ENCODE assay signal across 8 cellular contexts in the genomic region with DNA sequence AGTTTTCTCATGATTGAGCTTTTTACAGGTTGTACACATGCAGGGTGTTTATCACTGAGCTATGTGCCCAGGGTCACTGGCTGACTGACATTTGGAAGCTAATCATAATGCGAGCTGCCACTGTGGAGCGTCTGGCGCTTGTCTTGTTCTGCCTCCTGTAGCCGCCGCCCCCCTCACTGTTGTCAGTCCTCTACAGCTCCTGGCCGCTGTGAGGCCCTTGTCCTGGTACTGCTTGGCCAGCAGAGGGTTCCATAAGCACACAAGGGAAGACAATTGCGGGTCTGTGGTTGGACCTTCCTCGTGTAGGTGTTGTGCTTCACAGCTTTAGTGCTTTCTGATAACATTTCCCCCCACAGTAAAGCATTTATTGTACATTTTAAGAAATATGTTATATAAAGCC.
DNase-seq lines count a peak whose midpoint lies in the region; ATAC-seq and TF ChIP-seq lines count a peak whose summit lies in the region.

No MANE protein-coding gene starts in this region.

- H3K9ac ChIP-seq in GM23248: no peak overlapping the region

- no peaks in the 10 kb centered on the region for H3K79me2 ChIP-seq in GM23248 (ENCODE audit: insufficient read depth)

- DNase-seq in GM23248 (peak; percentile 55), RPMI8226 (peak; percentile 30), fibroblast of villous mesenchyme (ENCODE audit: low read depth) (peak; percentile 68), osteocyte (ENCODE audit: extremely low spot score, unreplicated experiment) (no peak), EL (no peak)

- H3K27ac Mint-ChIP-seq in osteocyte (ENCODE audit: unreplicated experiment): peak overlapping the region; percentile 14

- H3K4me3 ChIP-seq in GM23248: no peak overlapping the region
- no peak overlapping the region for H3K4me3 ChIP-seq in fibroblast of villous mesenchyme (ENCODE audit: low read depth, low read length)

- ATAC-seq in GM21526 (IDR thresholded peaks at IDR 0.05; ENCODE audit: low FRiP score, unreplicated experiment): no peak
- no peak for ATAC-seq in HG02970 (IDR thresholded peaks at IDR 0.05; ENCODE audit: low FRiP score, unreplicated experiment)
- no peak for ATAC-seq in GM18502 (IDR thresholded peaks at IDR 0.05; ENCODE audit: poor library complexity, unreplicated experiment)

- no peaks in the 10 kb centered on the region for H3K9me3 Mint-ChIP-seq in osteocyte (ENCODE audit: unreplicated experiment)

- no peaks in the 10 kb centered on the region for H3K9me3 ChIP-seq in GM23248 (ENCODE audit: low read depth)

- WGBS in GM23248 (ENCODE audit: low coverage in 1 of 2, low lambda C conversion rate in 2 of 2, missing lambda C conversion rate in 2 of 2), 2 experiments: 44 to 50% methylated on average over 8 of the region's 8 CpGs

- H3K27me3 ChIP-seq in GM23248 (replicated peaks; ENCODE audit: insufficient read depth): no peaks in the 10 kb centered on the region

- H3K9me2 ChIP-seq in GM23248 (ENCODE audit: insufficient read depth): no peaks in the 10 kb centered on the region

- H3K4me3 Mint-ChIP-seq in osteocyte (ENCODE audit: unreplicated experiment): no peak overlapping the region

- no peaks in the 10 kb centered on the region for H3K4me1 Mint-ChIP-seq in osteocyte (ENCODE audit: unreplicated experiment)

- H3K36me3 ChIP-seq in GM23248 (ENCODE audit: low read depth): peaks cover 25% of the 10 kb centered on the region

- no peaks in the 10 kb centered on the region for H4K20me1 ChIP-seq in GM23248 (ENCODE audit: insufficient read depth)

- in situ Hi-C loops in GM23248 (cut with MboI): no loop called here

- TF ChIP-seq CTCF in fibroblast of villous mesenchyme (IDR thresholded peaks at IDR 0.05; ENCODE audit: insufficient read depth, low read depth, low read length) (peak; percentile 69), osteocyte (IDR thresholded peaks at IDR 0.05) (peak; percentile 53)

- H2AFZ ChIP-seq in GM23248: no peak overlapping the region

- no peaks in the 10 kb centered on the region for H3K4me1 ChIP-seq in GM23248 (ENCODE audit: insufficient read depth)

- H3K4me2 ChIP-seq in GM23248 (ENCODE audit: unreplicated experiment): no peak overlapping the region

- no peaks in the 10 kb centered on the region for H3K27me3 Mint-ChIP-seq in osteocyte (ENCODE audit: unreplicated experiment)

- H3K36me3 Mint-ChIP-seq in osteocyte (ENCODE audit: unreplicated experiment): peaks cover 34% of the 10 kb centered on the region

- no peaks in the 10 kb centered on the region for H3F3A ChIP-seq in GM23248 (ENCODE audit: insufficient read depth)

- H3K27ac ChIP-seq in GM23248: no peak overlapping the region

Comparison
In these comparisons a context has a peak if more than half of its experiments do, and no peak if none do; other contexts are left out.
1. DNase-seq: peak in GM23248 (single experiment), RPMI8226 (single experiment) and fibroblast of villous mesenchyme (single experiment); none in osteocyte (single experiment) and EL (single experiment).